Comparison of ENCODE assay signal across 7 cellular contexts in genomic region chr17:13131211-13131610, GRCh38.
"Had no signal": no experiment of that assay in that cellular context is flagged by ENCODE, and none has a peak within 500 bp of the region (broad histone marks: within the 10 kb centered on the region; RNA-seq: fewer than 3 reads in every experiment).

No MANE protein-coding gene starts in this region.

- DNase-seq: IMR-90, KBM-7, KG1 had no signal

- H3K27me3 Mint-ChIP-seq: IgD-negative memory B cell had no signal

- H3K27ac Mint-ChIP-seq: IgD-negative memory B cell had no signal

- H3K4me1 Mint-ChIP-seq: IgD-negative memory B cell had no signal

- ATAC-seq: HepG2, K562 had no signal

- H3K4me3 Mint-ChIP-seq: IgD-negative memory B cell had no signal

- H3K36me3 Mint-ChIP-seq: IgD-negative memory B cell had no signal

- H3K27ac ChIP-seq: HL-60 had no signal

- H3K4me3 ChIP-seq: K562 had no signal
